Comparison of ENCODE assay signal across 1 cellular context in the genomic region with DNA sequence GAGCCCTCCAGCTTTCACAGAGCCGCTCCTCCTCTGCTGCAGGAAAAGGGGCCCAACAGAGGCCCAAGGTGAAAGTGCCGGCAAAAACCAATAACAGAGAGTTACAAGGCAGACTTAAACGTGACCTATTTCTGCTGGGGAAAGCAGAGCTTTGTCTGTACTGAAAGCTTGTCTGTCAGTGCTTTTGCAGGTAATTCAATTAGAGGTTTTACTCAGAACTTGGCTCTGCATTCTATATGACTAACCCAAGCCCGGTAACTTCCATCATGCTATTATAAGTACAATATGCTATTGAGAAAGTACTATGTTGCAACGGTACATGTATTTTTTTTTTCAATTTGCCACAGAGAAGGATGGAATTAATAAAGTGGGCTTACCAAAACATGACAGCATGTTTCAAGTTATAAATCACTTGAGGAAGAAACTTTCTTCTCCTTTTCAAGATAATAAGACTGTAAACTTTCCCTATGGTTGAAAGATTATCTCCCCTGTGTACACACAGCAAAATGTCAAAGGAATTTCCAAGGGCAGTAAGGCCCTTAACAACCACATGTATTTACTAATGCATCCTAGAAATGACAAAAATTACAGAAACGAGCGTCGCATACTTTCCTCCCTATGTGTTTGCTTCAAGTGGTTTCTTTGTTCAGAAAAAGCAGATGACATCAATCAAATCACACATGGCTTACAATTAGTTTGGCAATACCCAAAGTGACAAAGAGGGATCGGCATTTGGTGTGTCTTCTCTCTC.
A peak's percentile ranks its signal among the peaks of the same experiment; 100 is the strongest.
TF ChIP-seq lines count a peak whose summit lies in the region.

No MANE protein-coding gene starts in this region.

TF ChIP-seq in GM12878, 131 proteins besides CTCF, POLR2A, EP300 and RAD21 (continues in another document):
- TF ChIP-seq DPF2 (IDR thresholded peaks at IDR 0.05) (peak; percentile 58; the same call in 1 of the 2 replicates), LARP7 (IDR thresholded peaks at IDR 0.05) (no peak), GABPA (IDR thresholded peaks at IDR 0.05; ENCODE audit: low read depth) (peak; percentile 52; the same call in 1 of the 2 replicates), WRNIP1 (IDR thresholded peaks at IDR 0.05; ENCODE audit: borderline replicate concordance, low read depth, low read length) (no peak), ZNF274 (IDR thresholded peaks at IDR 0.05; ENCODE audit: insufficient read depth, insufficient read length) (no peak), IRF4 (IDR thresholded peaks at IDR 0.05; ENCODE audit: low read depth, low read length) (peak; percentile 33; the same call in 1 of the 2 replicates), BMI1 (IDR thresholded peaks at IDR 0.05; ENCODE audit: borderline replicate concordance) (peak; percentile 34; the same call in 1 of the 2 replicates), MTA2 (IDR thresholded peaks at IDR 0.05; ENCODE audit: low read depth) (peak; percentile 79), ESRRA (IDR thresholded peaks at IDR 0.05; ENCODE audit: low read length) (no peak), TARDBP (IDR thresholded peaks at IDR 0.05; ENCODE audit: borderline replicate concordance) (no peak), ATF7 (IDR thresholded peaks at IDR 0.05; ENCODE audit: low read depth) (peak; percentile 57), YY1 (IDR thresholded peaks at IDR 0.05; ENCODE audit: low read depth, low read length) (no peak), HDAC6 (IDR thresholded peaks at IDR 0.05; ENCODE audit: unreplicated experiment) (no peak), YBX1 (IDR thresholded peaks at IDR 0.05) (no peak), STAT1 (conservative IDR thresholded peaks at IDR 0.05) (no peak), ZNF24 (IDR thresholded peaks at IDR 0.05) (no peak), EZH2 (IDR thresholded peaks at IDR 0.05; ENCODE audit: borderline replicate concordance, control insufficient read depth, low read depth, low read length) (no peak), RBBP5 (conservative IDR thresholded peaks at IDR 0.05) (no peak), CBX5 (IDR thresholded peaks at IDR 0.05; ENCODE audit: low read depth) (no peak; the same call in 1 of the 2 replicates), ZNF217 (IDR thresholded peaks at IDR 0.05) (peak; percentile 75; the same call in 1 of the 2 replicates), RUNX3 (IDR thresholded peaks at IDR 0.05; ENCODE audit: low read length) (peak; percentile 87), ZSCAN29 (IDR thresholded peaks at IDR 0.05) (no peak), SIN3A (IDR thresholded peaks at IDR 0.05; ENCODE audit: low read depth, low read length) (no peak), CREB1 (IDR thresholded peaks at IDR 0.05; ENCODE audit: low read depth) (peak; percentile 25; the same call in 1 of the 2 replicates), IKZF2 (IDR thresholded peaks at IDR 0.05) (peak in 1 of 2 experiments; percentile 69; a peak in 3 of 4 replicates), HCFC1 (IDR thresholded peaks at IDR 0.05; ENCODE audit: low read length) (no peak), SUPT20H (IDR thresholded peaks at IDR 0.05; ENCODE audit: borderline replicate concordance, control insufficient read depth, low read depth, low read length) (no peak), PML (IDR thresholded peaks at IDR 0.05; ENCODE audit: low read length) (no peak; the same call in 1 of the 2 replicates), CBFB (IDR thresholded peaks at IDR 0.05; ENCODE audit: low read depth) (0 out of 2 replicates have a peak, but pooled peaks have one; percentile 22), KLF5 (IDR thresholded peaks at IDR 0.05; ENCODE audit: partially characterized antibody) (no peak), STAT3 (IDR thresholded peaks at IDR 0.05; ENCODE audit: low read depth, low read length) (no peak), BHLHE40 (IDR thresholded peaks at IDR 0.05; ENCODE audit: borderline replicate concordance in 1 of 2, low read depth in 2 of 2, low read length in 1 of 2) (peak; percentile 91 to 92), SMAD1 (IDR thresholded peaks at IDR 0.05; ENCODE audit: low read depth, partially characterized antibody) (no peak), BACH1 (IDR thresholded peaks at IDR 0.05; ENCODE audit: borderline replicate concordance) (no peak), CBX3 (IDR thresholded peaks at IDR 0.05; ENCODE audit: borderline replicate concordance, low read depth) (no peak), CHD4 (IDR thresholded peaks at IDR 0.05) (no peak), RB1 (IDR thresholded peaks at IDR 0.05; ENCODE audit: borderline replicate concordance) (no peak), ZBED1 (IDR thresholded peaks at IDR 0.05; ENCODE audit: borderline replicate concordance) (peak; percentile 82; the same call in 1 of the 2 replicates), BRCA1 (IDR thresholded peaks at IDR 0.05; ENCODE audit: low read depth, low read length) (no peak), NR2C2 (IDR thresholded peaks at IDR 0.05; ENCODE audit: borderline replicate concordance, control insufficient read depth, insufficient read length, low read depth) (no peak)
- TF ChIP-seq, protein P1, sequence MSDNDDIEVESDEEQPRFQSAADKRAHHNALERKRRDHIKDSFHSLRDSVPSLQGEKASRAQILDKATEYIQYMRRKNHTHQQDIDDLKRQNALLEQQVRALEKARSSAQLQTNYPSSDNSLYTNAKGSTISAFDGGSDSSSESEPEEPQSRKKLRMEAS (IDR thresholded peaks at IDR 0.05; ENCODE audit: low read depth, low read length): no peak
- TF ChIP-seq, protein P2, sequence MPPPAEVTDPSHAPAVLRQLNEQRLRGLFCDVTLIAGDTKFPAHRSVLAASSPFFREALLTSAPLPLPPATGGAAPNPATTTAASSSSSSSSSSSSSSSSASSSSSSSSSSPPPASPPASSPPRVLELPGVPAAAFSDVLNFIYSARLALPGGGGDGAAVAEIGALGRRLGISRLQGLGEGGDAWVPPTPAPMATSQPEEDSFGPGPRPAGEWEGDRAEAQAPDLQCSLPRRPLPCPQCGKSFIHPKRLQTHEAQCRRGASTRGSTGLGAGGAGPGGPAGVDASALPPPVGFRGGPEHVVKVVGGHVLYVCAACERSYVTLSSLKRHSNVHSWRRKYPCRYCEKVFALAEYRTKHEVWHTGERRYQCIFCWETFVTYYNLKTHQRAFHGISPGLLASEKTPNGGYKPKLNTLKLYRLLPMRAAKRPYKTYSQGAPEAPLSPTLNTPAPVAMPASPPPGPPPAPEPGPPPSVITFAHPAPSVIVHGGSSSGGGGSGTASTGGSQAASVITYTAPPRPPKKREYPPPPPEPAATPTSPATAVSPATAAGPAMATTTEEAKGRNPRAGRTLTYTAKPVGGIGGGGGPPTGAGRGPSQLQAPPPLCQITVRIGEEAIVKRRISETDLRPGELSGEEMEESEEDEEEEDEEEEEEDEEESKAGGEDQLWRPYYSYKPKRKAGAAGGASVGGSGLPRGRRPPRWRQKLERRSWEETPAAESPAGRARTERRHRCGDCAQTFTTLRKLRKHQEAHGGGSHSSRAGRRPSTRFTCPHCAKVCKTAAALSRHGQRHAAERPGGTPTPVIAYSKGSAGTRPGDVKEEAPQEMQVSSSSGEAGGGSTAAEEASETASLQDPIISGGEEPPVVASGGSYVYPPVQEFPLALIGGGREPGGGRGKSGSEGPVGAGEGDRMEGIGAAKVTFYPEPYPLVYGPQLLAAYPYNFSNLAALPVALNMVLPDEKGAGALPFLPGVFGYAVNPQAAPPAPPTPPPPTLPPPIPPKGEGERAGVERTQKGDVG (CRISPR knock-in tag; IDR thresholded peaks at IDR 0.05): no peak
- TF ChIP-seq, protein P3, sequence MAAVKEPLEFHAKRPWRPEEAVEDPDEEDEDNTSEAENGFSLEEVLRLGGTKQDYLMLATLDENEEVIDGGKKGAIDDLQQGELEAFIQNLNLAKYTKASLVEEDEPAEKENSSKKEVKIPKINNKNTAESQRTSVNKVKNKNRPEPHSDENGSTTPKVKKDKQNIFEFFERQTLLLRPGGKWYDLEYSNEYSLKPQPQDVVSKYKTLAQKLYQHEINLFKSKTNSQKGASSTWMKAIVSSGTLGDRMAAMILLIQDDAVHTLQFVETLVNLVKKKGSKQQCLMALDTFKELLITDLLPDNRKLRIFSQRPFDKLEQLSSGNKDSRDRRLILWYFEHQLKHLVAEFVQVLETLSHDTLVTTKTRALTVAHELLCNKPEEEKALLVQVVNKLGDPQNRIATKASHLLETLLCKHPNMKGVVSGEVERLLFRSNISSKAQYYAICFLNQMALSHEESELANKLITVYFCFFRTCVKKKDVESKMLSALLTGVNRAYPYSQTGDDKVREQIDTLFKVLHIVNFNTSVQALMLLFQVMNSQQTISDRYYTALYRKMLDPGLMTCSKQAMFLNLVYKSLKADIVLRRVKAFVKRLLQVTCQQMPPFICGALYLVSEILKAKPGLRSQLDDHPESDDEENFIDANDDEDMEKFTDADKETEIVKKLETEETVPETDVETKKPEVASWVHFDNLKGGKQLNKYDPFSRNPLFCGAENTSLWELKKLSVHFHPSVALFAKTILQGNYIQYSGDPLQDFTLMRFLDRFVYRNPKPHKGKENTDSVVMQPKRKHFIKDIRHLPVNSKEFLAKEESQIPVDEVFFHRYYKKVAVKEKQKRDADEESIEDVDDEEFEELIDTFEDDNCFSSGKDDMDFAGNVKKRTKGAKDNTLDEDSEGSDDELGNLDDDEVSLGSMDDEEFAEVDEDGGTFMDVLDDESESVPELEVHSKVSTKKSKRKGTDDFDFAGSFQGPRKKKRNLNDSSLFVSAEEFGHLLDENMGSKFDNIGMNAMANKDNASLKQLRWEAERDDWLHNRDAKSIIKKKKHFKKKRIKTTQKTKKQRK (IDR thresholded peaks at IDR 0.05; ENCODE audit: low read depth, low read length): no peak
- TF ChIP-seq, protein P4, sequence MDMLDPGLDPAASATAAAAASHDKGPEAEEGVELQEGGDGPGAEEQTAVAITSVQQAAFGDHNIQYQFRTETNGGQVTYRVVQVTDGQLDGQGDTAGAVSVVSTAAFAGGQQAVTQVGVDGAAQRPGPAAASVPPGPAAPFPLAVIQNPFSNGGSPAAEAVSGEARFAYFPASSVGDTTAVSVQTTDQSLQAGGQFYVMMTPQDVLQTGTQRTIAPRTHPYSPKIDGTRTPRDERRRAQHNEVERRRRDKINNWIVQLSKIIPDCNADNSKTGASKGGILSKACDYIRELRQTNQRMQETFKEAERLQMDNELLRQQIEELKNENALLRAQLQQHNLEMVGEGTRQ (IDR thresholded peaks at IDR 0.05; ENCODE audit: borderline replicate concordance, low read depth, low read length): no peak
- TF ChIP-seq, protein P5, sequence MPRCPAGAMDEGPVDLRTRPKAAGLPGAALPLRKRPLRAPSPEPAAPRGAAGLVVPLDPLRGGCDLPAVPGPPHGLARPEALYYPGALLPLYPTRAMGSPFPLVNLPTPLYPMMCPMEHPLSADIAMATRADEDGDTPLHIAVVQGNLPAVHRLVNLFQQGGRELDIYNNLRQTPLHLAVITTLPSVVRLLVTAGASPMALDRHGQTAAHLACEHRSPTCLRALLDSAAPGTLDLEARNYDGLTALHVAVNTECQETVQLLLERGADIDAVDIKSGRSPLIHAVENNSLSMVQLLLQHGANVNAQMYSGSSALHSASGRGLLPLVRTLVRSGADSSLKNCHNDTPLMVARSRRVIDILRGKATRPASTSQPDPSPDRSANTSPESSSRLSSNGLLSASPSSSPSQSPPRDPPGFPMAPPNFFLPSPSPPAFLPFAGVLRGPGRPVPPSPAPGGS (IDR thresholded peaks at IDR 0.05; ENCODE audit: borderline replicate concordance, insufficient read depth, low read depth, low read length, poor library complexity, severe bottlenecking): peak; percentile 68
- TF ChIP-seq, protein P6, sequence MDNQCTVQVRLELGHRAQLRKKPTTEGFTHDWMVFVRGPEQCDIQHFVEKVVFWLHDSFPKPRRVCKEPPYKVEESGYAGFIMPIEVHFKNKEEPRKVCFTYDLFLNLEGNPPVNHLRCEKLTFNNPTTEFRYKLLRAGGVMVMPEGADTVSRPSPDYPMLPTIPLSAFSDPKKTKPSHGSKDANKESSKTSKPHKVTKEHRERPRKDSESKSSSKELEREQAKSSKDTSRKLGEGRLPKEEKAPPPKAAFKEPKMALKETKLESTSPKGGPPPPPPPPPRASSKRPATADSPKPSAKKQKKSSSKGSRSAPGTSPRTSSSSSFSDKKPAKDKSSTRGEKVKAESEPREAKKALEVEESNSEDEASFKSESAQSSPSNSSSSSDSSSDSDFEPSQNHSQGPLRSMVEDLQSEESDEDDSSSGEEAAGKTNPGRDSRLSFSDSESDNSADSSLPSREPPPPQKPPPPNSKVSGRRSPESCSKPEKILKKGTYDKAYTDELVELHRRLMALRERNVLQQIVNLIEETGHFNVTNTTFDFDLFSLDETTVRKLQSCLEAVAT (IDR thresholded peaks at IDR 0.05): no peak
- TF ChIP-seq, protein P7, sequence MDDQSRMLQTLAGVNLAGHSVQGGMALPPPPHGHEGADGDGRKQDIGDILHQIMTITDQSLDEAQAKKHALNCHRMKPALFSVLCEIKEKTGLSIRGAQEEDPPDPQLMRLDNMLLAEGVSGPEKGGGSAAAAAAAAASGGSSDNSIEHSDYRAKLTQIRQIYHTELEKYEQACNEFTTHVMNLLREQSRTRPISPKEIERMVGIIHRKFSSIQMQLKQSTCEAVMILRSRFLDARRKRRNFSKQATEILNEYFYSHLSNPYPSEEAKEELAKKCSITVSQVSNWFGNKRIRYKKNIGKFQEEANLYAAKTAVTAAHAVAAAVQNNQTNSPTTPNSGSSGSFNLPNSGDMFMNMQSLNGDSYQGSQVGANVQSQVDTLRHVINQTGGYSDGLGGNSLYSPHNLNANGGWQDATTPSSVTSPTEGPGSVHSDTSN (IDR thresholded peaks at IDR 0.05; ENCODE audit: insufficient replicate concordance, low read depth, low read length): no peak
- TF ChIP-seq, protein P8, sequence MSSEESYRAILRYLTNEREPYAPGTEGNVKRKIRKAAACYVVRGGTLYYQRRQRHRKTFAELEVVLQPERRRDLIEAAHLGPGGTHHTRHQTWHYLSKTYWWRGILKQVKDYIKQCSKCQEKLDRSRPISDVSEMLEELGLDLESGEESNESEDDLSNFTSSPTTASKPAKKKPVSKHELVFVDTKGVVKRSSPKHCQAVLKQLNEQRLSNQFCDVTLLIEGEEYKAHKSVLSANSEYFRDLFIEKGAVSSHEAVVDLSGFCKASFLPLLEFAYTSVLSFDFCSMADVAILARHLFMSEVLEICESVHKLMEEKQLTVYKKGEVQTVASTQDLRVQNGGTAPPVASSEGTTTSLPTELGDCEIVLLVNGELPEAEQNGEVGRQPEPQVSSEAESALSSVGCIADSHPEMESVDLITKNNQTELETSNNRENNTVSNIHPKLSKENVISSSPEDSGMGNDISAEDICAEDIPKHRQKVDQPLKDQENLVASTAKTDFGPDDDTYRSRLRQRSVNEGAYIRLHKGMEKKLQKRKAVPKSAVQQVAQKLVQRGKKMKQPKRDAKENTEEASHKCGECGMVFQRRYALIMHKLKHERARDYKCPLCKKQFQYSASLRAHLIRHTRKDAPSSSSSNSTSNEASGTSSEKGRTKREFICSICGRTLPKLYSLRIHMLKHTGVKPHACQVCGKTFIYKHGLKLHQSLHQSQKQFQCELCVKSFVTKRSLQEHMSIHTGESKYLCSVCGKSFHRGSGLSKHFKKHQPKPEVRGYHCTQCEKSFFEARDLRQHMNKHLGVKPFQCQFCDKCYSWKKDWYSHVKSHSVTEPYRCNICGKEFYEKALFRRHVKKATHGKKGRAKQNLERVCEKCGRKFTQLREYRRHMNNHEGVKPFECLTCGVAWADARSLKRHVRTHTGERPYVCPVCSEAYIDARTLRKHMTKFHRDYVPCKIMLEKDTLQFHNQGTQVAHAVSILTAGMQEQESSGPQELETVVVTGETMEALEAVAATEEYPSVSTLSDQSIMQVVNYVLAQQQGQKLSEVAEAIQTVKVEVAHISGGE (CRISPR knock-in tag; IDR thresholded peaks at IDR 0.05): no peak
